Comparison of ENCODE assay signal across 20 cellular contexts in genomic region chr12:53185582-53186153, GRCh38. TPM values are rescaled to one million over a fixed set of nuclear protein-coding genes. Genes with fewer than 3 reads are reported as not detected.
DNase-seq lines count a peak whose midpoint lies in the region; ATAC-seq and TF ChIP-seq lines count a peak whose summit lies in the region.
"Had no signal": no experiment of that assay in that cellular context is flagged by ENCODE, and none has a peak within 500 bp of the region (broad histone marks: within the 10 kb centered on the region; RNA-seq: fewer than 3 reads in every experiment).

No MANE protein-coding gene starts in this region.

- H3K4me1 ChIP-seq in CD4-positive, alpha-beta memory T cell (ENCODE audit: insufficient read depth, low read length) = peaks cover 44% of the 10 kb centered on the region

- H3K4me3 ChIP-seq in CD4-positive, alpha-beta memory T cell (ENCODE audit: low read length in 2 of 2) = no peak overlapping the region
- H3K4me3 ChIP-seq in fibroblast of mammary gland (ENCODE audit: control insufficient read depth, low read depth, low read length) = no peak overlapping the region
- H3K4me3 ChIP-seq: BLaER1, tibial artery had no signal

- peaks cover 35 to 58% (median 40%) of the 10 kb centered on the region in 4 donors for H3K4me1 Mint-ChIP-seq in CD4-positive, alpha-beta memory T cell
- H3K4me1 Mint-ChIP-seq in T-cell (peaks cover 56 to 65% (median 58%) of the 10 kb centered on the region in 3 donors), nephron progenitor cell (peaks cover 39% of the 10 kb centered on the region)

- no peak overlapping the region for H3K27ac ChIP-seq in CD4-positive, alpha-beta memory T cell (ENCODE audit: low read depth, low read length)
- H3K27ac ChIP-seq: BLaER1, tibial artery had no signal

- H3K9me3 ChIP-seq in CD4-positive, alpha-beta memory T cell (ENCODE audit: control insufficient read depth in 1 of 2, low read length in 2 of 2) = no peaks in the 10 kb centered on the region
- H3K9me3 ChIP-seq: BLaER1, tibial artery had no signal

- no peaks in the 10 kb centered on the region for H3K27me3 Mint-ChIP-seq in CD4-positive, alpha-beta memory T cell
- H3K27me3 Mint-ChIP-seq in T-cell = no peaks in the 10 kb centered on the region
- peaks cover 3% of the 10 kb centered on the region for H3K27me3 Mint-ChIP-seq in nephron progenitor cell (ENCODE audit: low read depth, poor library complexity)
- H3K27me3 Mint-ChIP-seq: effector memory CD8-positive, alpha-beta T cell had no signal

- TF ChIP-seq CTCF in fibroblast of mammary gland (conservative IDR thresholded peaks at IDR 0.05; ENCODE audit: control insufficient read depth, insufficient read depth, low read depth, low read length) (peak; percentile 8), nephron progenitor cell (IDR thresholded peaks at IDR 0.05) (no peak)

- intact Hi-C loops in CD4-positive, alpha-beta memory T cell (cut with micrococcal nuclease) = no loop called here

- no peaks in the 10 kb centered on the region for H3K27me3 ChIP-seq in CD4-positive, alpha-beta memory T cell (ENCODE audit: insufficient read depth, low read length)
- H3K27me3 ChIP-seq: BLaER1, tibial artery had no signal

- POLR2A ChIA-PET in CD4-positive, alpha-beta memory T cell (lab: Charles Lee; ENCODE audit: partially characterized antibody) = interaction anchor here (0.9 to 17.3 kb wide), 3 partner anchors 17 to 35 kb away, joined by 3 to 463 read pairs (median 6); partner anchors contain the start of gene ITGB7
- POLR2A ChIA-PET in T-cell (lab: Charles Lee) = no interaction called here

- H3K36me3 Mint-ChIP-seq in CD4-positive, alpha-beta memory T cell = peaks cover 38 to 78% of the 10 kb centered on the region in 2 donors
- H3K36me3 Mint-ChIP-seq in T-cell (peaks cover 56% of the 10 kb centered on the region), nephron progenitor cell (ENCODE audit: low read depth) (peaks cover 72% of the 10 kb centered on the region)

- H3K4me3 Mint-ChIP-seq in CD4-positive, alpha-beta memory T cell = no peak overlapping the region
- H3K4me3 Mint-ChIP-seq in T-cell (no peak overlapping the region), nephron progenitor cell (no peak overlapping the region)
- H3K4me3 Mint-ChIP-seq: T-helper 1 cell treated with Interleukin-12 subunit alpha and Interleukin-12 subunit beta and Interleukin-4 antibody, amounts not matched to agents 30 μg/mL and 1 μg/mL, for 36 hours had no signal

- peaks cover 65% of the 10 kb centered on the region for H3K36me3 ChIP-seq in CD4-positive, alpha-beta memory T cell (ENCODE audit: insufficient read depth, low read length)

- peaks cover 0 to 2% (median 0%) of the 10 kb centered on the region in 8 donors for H3K9me3 Mint-ChIP-seq in CD4-positive, alpha-beta memory T cell
- no peaks in the 10 kb centered on the region for H3K9me3 Mint-ChIP-seq in T-cell
- no peaks in the 10 kb centered on the region for H3K9me3 Mint-ChIP-seq in nephron progenitor cell
- H3K9me3 Mint-ChIP-seq: effector memory CD8-positive, alpha-beta T cell; T-helper 1 cell treated with Interleukin-12 subunit alpha and Interleukin-12 subunit beta and Interleukin-4 antibody, amounts not matched to agents 30 μg/mL and 1 μg/mL, for 36 hours had no signal

- ATAC-seq in T-cell (replicated peaks in 1 of 4) = no peak
- ATAC-seq in GM18868 (IDR thresholded peaks at IDR 0.05; ENCODE audit: unreplicated experiment) = no peak
- no peak for ATAC-seq in GM21515 (IDR thresholded peaks at IDR 0.05; ENCODE audit: unreplicated experiment)
- ATAC-seq: effector memory CD8-positive, alpha-beta T cell had no signal

- H3K27ac Mint-ChIP-seq in CD4-positive, alpha-beta memory T cell = peak overlapping the region in 6 of 7 donors; percentile 37 to 77 (median 64)
- peak overlapping the region; percentile 13 to 58 for H3K27ac Mint-ChIP-seq in T-cell
- H3K27ac Mint-ChIP-seq in nephron progenitor cell = no peak overlapping the region
- H3K27ac Mint-ChIP-seq: T-helper 1 cell treated with Interleukin-12 subunit alpha and Interleukin-12 subunit beta and Interleukin-4 antibody, amounts not matched to agents 30 μg/mL and 1 μg/mL, for 36 hours had no signal

- CTCF ChIA-PET in CD4-positive, alpha-beta memory T cell (lab: Charles Lee; ENCODE audit: partially characterized antibody) = interaction anchor here (0.5 to 1.4 kb wide), 6 partner anchors 11 to 76 kb away, joined by 3 to 9 read pairs (median 4); no protein-coding TSS in a partner anchor
- CTCF ChIA-PET in T-cell (lab: Charles Lee) = interaction anchor here in 1 of 2 donors (1.2 kb wide), 1 partner anchor 10 kb away, joined by 3 read pairs; no protein-coding TSS in a partner anchor

- peak; percentile 7 for DNase-seq in AG20443 (ENCODE audit: low spot score)
- no peak for DNase-seq in CD4-positive, alpha-beta memory T cell
- DNase-seq in T-cell = no peak
- DNase-seq in fibroblast of mammary gland (ENCODE audit: low read depth) = no peak
- DNase-seq in nephron progenitor cell = no peak
- DNase-seq in NCI-H1092 (lab: John Stamatoyannopoulos, UW) = no peak
- DNase-seq: caudate nucleus; DMS153; effector memory CD8-positive, alpha-beta T cell; hypothalamus; NCI-H187; Right ventricle myocardium superior had no signal

RNA-seq across cellular contexts. Expression of gene CSAD, which starts 4.9 kb away (rescaled TPM):
- total RNA-seq in CD4-positive, alpha-beta memory T cell = 10 to 100 TPM; 62.5 to 64.2 TPM
- polyA plus RNA-seq in CD4-positive, alpha-beta memory T cell = 1 to 10 TPM; 1.1 to 2.9 TPM
- 10 to 100 TPM; 48.6 to 69.6 (median 62.3) TPM for total RNA-seq in T-cell

RNA-seq across cellular contexts. Expression of gene ZNF740, which starts 5.1 kb away (rescaled TPM):
- 100 to 1,000 TPM; 109 to 113 TPM for total RNA-seq in CD4-positive, alpha-beta memory T cell
- polyA plus RNA-seq in CD4-positive, alpha-beta memory T cell = 1 to 10 TPM in 1 of 2 donors, under 1 TPM in 1; 0.90 to 3.5 TPM
- total RNA-seq in T-cell = 10 to 100 TPM; 36.4 to 94.2 (median 83.9) TPM

RNA-seq across cellular contexts. Expression of gene ITGB7, which starts 21.4 kb away (rescaled TPM):
- 100 to 1,000 TPM; 382 to 397 TPM for total RNA-seq in CD4-positive, alpha-beta memory T cell
- polyA plus RNA-seq in CD4-positive, alpha-beta memory T cell = 100 to 1,000 TPM; 271 to 374 TPM
- 100 to 1,000 TPM; 247 to 590 (median 469) TPM for total RNA-seq in T-cell
- total RNA-seq: fibroblast of villous mesenchyme, M059J, NCI-H460 had no signal

RNA-seq across cellular contexts. Expression of gene RARG, which starts 46.3 kb away (rescaled TPM):
- 10 to 100 TPM; 84.7 to 86.0 TPM for total RNA-seq in CD4-positive, alpha-beta memory T cell
- 10 to 100 TPM; 13.2 to 25.1 TPM for polyA plus RNA-seq in CD4-positive, alpha-beta memory T cell
- total RNA-seq in T-cell = 10 to 100 TPM; 20.3 to 91.3 (median 74.2) TPM
